10 cellular contexts compared by ENCODE assay signal in genomic region chr17:50028207-50029120, GRCh38. TPM values are rescaled to one million over a fixed set of nuclear protein-coding genes. Genes with fewer than 3 reads are reported as not detected.
DNase-seq lines count a peak whose midpoint lies in the region; ATAC-seq, FAIRE-seq and TF ChIP-seq lines count a peak whose summit lies in the region.
"Had no signal": no experiment of that assay in that cellular context is flagged by ENCODE, and none has a peak within 500 bp of the region (broad histone marks: within the 10 kb centered on the region; RNA-seq: fewer than 3 reads in every experiment).

No MANE protein-coding gene starts in this region.

- no peak for TF ChIP-seq CTCF in endothelial cell of umbilical vein (IDR thresholded peaks at IDR 0.05; ENCODE audit: extremely low read depth in 1 of 2, insufficient read depth in 1 of 2, low read depth in 1 of 2, low read length in 2 of 2)
- no peak for TF ChIP-seq CTCF in nephron progenitor cell (IDR thresholded peaks at IDR 0.05)

- no peaks in the 10 kb centered on the region for H3K36me3 ChIP-seq in endothelial cell of umbilical vein (ENCODE audit: control insufficient read depth in 2 of 2, extremely low read depth in 1 of 2, insufficient read depth in 2 of 2, low read length in 2 of 2)

- H3K79me2 ChIP-seq in endothelial cell of umbilical vein (ENCODE audit: control insufficient read depth, insufficient read depth, low read length), result no peaks in the 10 kb centered on the region

- H3K9me3 ChIP-seq in endothelial cell of umbilical vein (replicated peaks; ENCODE audit: control insufficient read depth, insufficient read depth, low read length), result no peaks in the 10 kb centered on the region

- H3K4me1 Mint-ChIP-seq in nephron progenitor cell, result peaks cover 25% of the 10 kb centered on the region
- peaks cover 11% of the 10 kb centered on the region for H3K4me1 Mint-ChIP-seq in stimulated activated memory B cell treated with anti-CD40 and anti-IgM and Interleukin-4, amounts not matched to agents 10 μg/mL and 1 μg/mL and 100 μg/mL, for 72 hours

- no peak overlapping the region for H3K4me3 ChIP-seq in endothelial cell of umbilical vein (replicated peaks in 1 of 3; ENCODE audit: insufficient read depth in 1 of 3, low read depth in 1 of 3, low read length in 3 of 3)

- dilution Hi-C loops in endothelial cell of umbilical vein (cut with MboI; ENCODE audit: extremely low pct_ligation_motif_present, low sequenced_read_pairs), result no loop called here

- no peaks in the 10 kb centered on the region for H3K36me3 Mint-ChIP-seq in nephron progenitor cell (ENCODE audit: low read depth)
- H3K36me3 Mint-ChIP-seq in stimulated activated memory B cell treated with anti-CD40 and anti-IgM and Interleukin-4, amounts not matched to agents 10 μg/mL and 1 μg/mL and 100 μg/mL, for 72 hours, result no peaks in the 10 kb centered on the region

- no peaks in the 10 kb centered on the region for H3K9me1 ChIP-seq in endothelial cell of umbilical vein (replicated peaks; ENCODE audit: control insufficient read depth, extremely low read depth, insufficient read depth, low read length)

- H3K27me3 Mint-ChIP-seq in nephron progenitor cell (ENCODE audit: low read depth, poor library complexity), result peaks cover 8% of the 10 kb centered on the region
- peaks cover 34% of the 10 kb centered on the region for H3K27me3 Mint-ChIP-seq in stimulated activated memory B cell treated with anti-CD40 and anti-IgM and Interleukin-4, amounts not matched to agents 10 μg/mL and 1 μg/mL and 100 μg/mL, for 72 hours

- peak; percentile 33 for FAIRE-seq in endothelial cell of umbilical vein (lab: Jason Lieb, UNC)
- FAIRE-seq: islet of Langerhans had no signal

- peak; percentile 78 for DNase-seq in COLO829 (ENCODE audit: low spot score)
- peak; percentile 67 for DNase-seq in NCI-H69 (lab: John Stamatoyannopoulos, UW)
- peak; percentile 35 for DNase-seq in endothelial cell of umbilical vein (ENCODE audit: low read depth, low spot score)
- peak; percentile 64 for DNase-seq in nephron progenitor cell
- DNase-seq in Kasumi-1 (lab: John Stamatoyannopoulos, UW), result no peak
- DNase-seq in effector CD4-positive, alpha-beta T cell, result no peak

- peaks cover 20% of the 10 kb centered on the region for H3K4me1 ChIP-seq in endothelial cell of umbilical vein (ENCODE audit: control insufficient read depth, extremely low read depth, insufficient read depth, low read length)

- CTCF ChIA-PET in endothelial cell of umbilical vein (lab: Charles Lee), result interaction anchor here (0.7 to 5.3 kb wide), 9 partner anchors 8 to 64 kb away, joined by 3 to 146 read pairs (median 76); partner anchors contain the start of gene ITGA3

- BruUV-seq in endothelial cell of umbilical vein (replicated peaks; lab: Mats Ljungman, UMichigan), result no TSS peak

- H3K9me3 Mint-ChIP-seq in nephron progenitor cell, result no peaks in the 10 kb centered on the region
- no peaks in the 10 kb centered on the region for H3K9me3 Mint-ChIP-seq in stimulated activated memory B cell treated with anti-CD40 and anti-IgM and Interleukin-4, amounts not matched to agents 10 μg/mL and 1 μg/mL and 100 μg/mL, for 72 hours

- intact Hi-C loops in endothelial cell of umbilical vein (cut with micrococcal nuclease), result no loop called here

- TF ChIP-seq POLR2A in endothelial cell of umbilical vein (IDR thresholded peaks at IDR 0.05; ENCODE audit: low read depth, low read length), result no peak

- POLR2A ChIA-PET in endothelial cell of umbilical vein (lab: Charles Lee), result interaction anchor here (2.6 kb wide), 1 partner anchor 28 kb away, joined by 13 read pairs; the partner anchor contains the start of gene ITGA3

- H3K27ac Mint-ChIP-seq in nephron progenitor cell, result no peak overlapping the region
- no peak overlapping the region for H3K27ac Mint-ChIP-seq in stimulated activated memory B cell treated with anti-CD40 and anti-IgM and Interleukin-4, amounts not matched to agents 10 μg/mL and 1 μg/mL and 100 μg/mL, for 72 hours

- H3K27ac ChIP-seq in endothelial cell of umbilical vein (ENCODE audit: insufficient read depth, low read depth, low read length), result peak overlapping the region; percentile 58

- peak overlapping the region; percentile 81 for H2AFZ ChIP-seq in endothelial cell of umbilical vein (ENCODE audit: low read depth, low read length)

- H3K27me3 ChIP-seq in endothelial cell of umbilical vein (ENCODE audit: control insufficient read depth in 2 of 2, insufficient read depth in 2 of 2, low read length in 2 of 2), result no peaks in the 10 kb centered on the region

- H3K4me3 Mint-ChIP-seq in nephron progenitor cell, result peak overlapping the region; percentile 18
- no peak overlapping the region for H3K4me3 Mint-ChIP-seq in stimulated activated memory B cell treated with anti-CD40 and anti-IgM and Interleukin-4, amounts not matched to agents 10 μg/mL and 1 μg/mL and 100 μg/mL, for 72 hours

- no peak overlapping the region for H3K4me2 ChIP-seq in endothelial cell of umbilical vein (ENCODE audit: insufficient read depth, low read length)

- no peak for ATAC-seq in HG03571 (IDR thresholded peaks at IDR 0.05; ENCODE audit: unreplicated experiment)
- ATAC-seq in stimulated activated memory B cell treated with anti-CD40 and anti-IgM and Interleukin-4, amounts not matched to agents 10 μg/mL and 1 μg/mL and 100 μg/mL, for 72 hours, result no peak

- H4K20me1 ChIP-seq in endothelial cell of umbilical vein (replicated peaks; ENCODE audit: control insufficient read depth, extremely low read depth, insufficient read depth, low read length), result no peaks in the 10 kb centered on the region

- no peak overlapping the region for H3K9ac ChIP-seq in endothelial cell of umbilical vein (replicated peaks; ENCODE audit: extremely low read depth, insufficient read depth, low read length)

TF ChIP-seq in endothelial cell of umbilical vein, 7 proteins besides CTCF, POLR2A, EP300 and RAD21:
- no peak for TF ChIP-seq FOS (IDR thresholded peaks at IDR 0.05; ENCODE audit: borderline replicate concordance, insufficient read depth, low read length)
- TF ChIP-seq GATA2 (IDR thresholded peaks at IDR 0.05; ENCODE audit: insufficient read depth, insufficient read length, low read depth, low read length), result no peak
- TF ChIP-seq EZH2 (IDR thresholded peaks at IDR 0.05; ENCODE audit: borderline replicate concordance, low read depth, low read length, severe bottlenecking), result no peak
- TF ChIP-seq JUN (IDR thresholded peaks at IDR 0.05; ENCODE audit: borderline replicate concordance, insufficient read depth, insufficient read length, low read depth), result no peak
- no peak for TF ChIP-seq MYC (IDR thresholded peaks at IDR 0.05; ENCODE audit: low read depth, low read length)
- TF ChIP-seq POLR2AphosphoS5 (IDR thresholded peaks at IDR 0.05; ENCODE audit: insufficient read depth, low read depth, low read length), result no peak
- TF ChIP-seq MAX (IDR thresholded peaks at IDR 0.05; ENCODE audit: insufficient read depth, insufficient read length), result no peak

RNA-seq across cellular contexts. Expression of gene ITGA3, which starts 27.4 kb away (rescaled TPM):
- 93.8 and 112 TPM in 2 replicates for total RNA-seq in endothelial cell of umbilical vein
- 92.7 and 129 TPM in 2 replicates for polyA plus RNA-seq in endothelial cell of umbilical vein
- 83.9 and 91.8 TPM in 2 replicates for polyA plus RNA-seq in endothelial cell of umbilical vein (2011; cell fraction: cytosol; rRNA removed)
- 131 and 165 TPM in 2 replicates for polyA plus RNA-seq in endothelial cell of umbilical vein (2011; cell fraction: nucleus; rRNA removed)
- 77.6 and 100.0 TPM in 2 replicates for polyA plus RNA-seq in endothelial cell of umbilical vein (2012)
- polyA minus RNA-seq in endothelial cell of umbilical vein, result 107 and 162 TPM in 2 replicates
- polyA minus RNA-seq in endothelial cell of umbilical vein (2011; cell fraction: cytosol; rRNA and poly(A)+ RNA removed), result 66.8 TPM
- polyA minus RNA-seq in endothelial cell of umbilical vein (2011; cell fraction: nucleus; rRNA and poly(A)+ RNA removed), result 70.1 and 85.5 TPM in 2 replicates

RNA-seq across cellular contexts. Expression of gene DLX3, which starts 33.4 kb away (rescaled TPM):
- total RNA-seq in endothelial cell of umbilical vein, result not detected in 2 replicates
- polyA plus RNA-seq in endothelial cell of umbilical vein, result not detected in 2 replicates
- polyA plus RNA-seq in endothelial cell of umbilical vein (2011; cell fraction: cytosol; rRNA removed), result not detected in 2 replicates
- polyA plus RNA-seq in endothelial cell of umbilical vein (2011; cell fraction: nucleus; rRNA removed), result not detected in 2 replicates
- polyA plus RNA-seq in endothelial cell of umbilical vein (2012), result not detected in 2 replicates
- polyA minus RNA-seq in endothelial cell of umbilical vein, result not detected in 2 replicates
- 0.61 TPM for polyA minus RNA-seq in endothelial cell of umbilical vein (2011; cell fraction: cytosol; rRNA and poly(A)+ RNA removed)
- not detected in 2 replicates for polyA minus RNA-seq in endothelial cell of umbilical vein (2011; cell fraction: nucleus; rRNA and poly(A)+ RNA removed)
- total RNA-seq: SK-MEL-5 had no signal

RNA-seq across cellular contexts. Expression of gene DLX4, which starts 59.5 kb away (rescaled TPM):
- total RNA-seq in endothelial cell of umbilical vein, result not detected in 2 replicates
- polyA plus RNA-seq in endothelial cell of umbilical vein, result not detected in 2 replicates
- 0.04 TPM in 1 of 2 replicates, not detected in the other for polyA plus RNA-seq in endothelial cell of umbilical vein (2011; cell fraction: cytosol; rRNA removed)
- 0.08 and 0.32 TPM in 2 replicates for polyA plus RNA-seq in endothelial cell of umbilical vein (2011; cell fraction: nucleus; rRNA removed)
- polyA plus RNA-seq in endothelial cell of umbilical vein (2012), result not detected in 2 replicates
- polyA minus RNA-seq in endothelial cell of umbilical vein, result not detected in 2 replicates
- 2.7 TPM for polyA minus RNA-seq in endothelial cell of umbilical vein (2011; cell fraction: cytosol; rRNA and poly(A)+ RNA removed)
- polyA minus RNA-seq in endothelial cell of umbilical vein (2011; cell fraction: nucleus; rRNA and poly(A)+ RNA removed), result not detected in 2 replicates

Comparison
In these comparisons a context has a peak if more than half of its experiments do, and no peak if none do; other contexts are left out.
1. DNase-seq: peak in COLO829 (single experiment), NCI-H69 (single experiment), endothelial cell of umbilical vein (single experiment) and nephron progenitor cell (single experiment); none in Kasumi-1 (0 of 2) and effector CD4-positive, alpha-beta T cell (single experiment).